Comparison of ENCODE assay signal across 9 cellular contexts in the genomic region with DNA sequence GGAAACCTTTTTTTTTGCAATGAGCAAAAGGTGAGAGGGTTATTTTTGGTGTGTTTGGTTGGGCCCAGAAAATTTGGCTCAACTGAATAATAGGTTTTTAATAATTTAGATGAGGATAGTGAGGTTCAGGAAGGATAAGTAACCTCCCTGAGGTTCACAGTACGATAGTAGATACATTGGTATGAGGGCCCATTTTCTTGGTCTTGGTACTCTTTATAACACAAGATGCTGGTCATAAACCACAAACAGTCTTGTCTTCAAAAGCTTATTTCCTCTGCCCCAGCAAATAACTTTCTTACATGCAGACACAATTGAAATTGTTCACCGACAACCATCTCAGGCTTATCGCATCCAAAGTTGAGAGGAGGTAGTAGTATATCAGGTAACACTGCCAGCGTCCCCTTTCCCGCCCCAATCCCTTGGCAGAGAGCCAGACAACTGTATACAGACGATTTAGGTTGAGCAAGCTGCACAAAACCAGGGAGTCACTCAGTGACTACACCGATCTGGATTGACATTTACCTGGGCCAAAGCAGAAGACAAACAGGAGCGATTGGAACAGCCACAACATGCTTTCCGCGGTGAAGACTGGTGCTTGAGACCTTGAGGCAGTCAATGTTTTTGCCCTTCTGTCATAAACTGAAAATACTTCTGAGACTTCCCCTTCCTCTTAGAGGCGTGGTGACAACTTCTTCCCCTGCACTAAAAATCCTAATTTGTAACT. TPM values are rescaled to one million over a fixed set of nuclear protein-coding genes. Genes with fewer than 3 reads are reported as not detected.
DNase-seq lines count a peak whose midpoint lies in the region; ATAC-seq, FAIRE-seq and TF ChIP-seq lines count a peak whose summit lies in the region.
"Had no signal": no experiment of that assay in that cellular context is flagged by ENCODE, and none has a peak within 500 bp of the region (broad histone marks: within the 10 kb centered on the region; RNA-seq: fewer than 3 reads in every experiment).

A gene (minus strand): TSS at position 634 of the 724 bp plus-strand sequence. CDS start 63 bp downstream, at position 571.

- no peaks in the 10 kb centered on the region for H4K20me1 ChIP-seq in K562 (replicated peaks; ENCODE audit: control insufficient read depth, insufficient read depth, low read length)

- H3K4me1 ChIP-seq in K562 (replicated peaks in 1 of 2; ENCODE audit: control insufficient read depth in 2 of 2, insufficient read depth in 2 of 2, low read length in 2 of 2), result peaks cover 4 to 24% of the 10 kb centered on the region in 2 experiments; a peak in 4 of 5 replicates
- peaks cover 0 to 13% (median 0%) of the 10 kb centered on the region in 4 donors for H3K4me1 ChIP-seq in transverse colon
- H3K4me1 ChIP-seq in kidney (ENCODE audit: control insufficient read depth in 1 of 2, insufficient read depth in 1 of 2, low read depth in 1 of 2, low read length in 2 of 2), result no peaks in the 10 kb centered on the region

- no peaks in the 10 kb centered on the region for H3K36me3 ChIP-seq in K562 (ENCODE audit: control insufficient read depth, insufficient read depth, low read length)
- H3K36me3 ChIP-seq in transverse colon, result no peaks in the 10 kb centered on the region
- no peaks in the 10 kb centered on the region for H3K36me3 ChIP-seq in kidney (ENCODE audit: control insufficient read depth in 1 of 2, insufficient read depth in 2 of 2, low read length in 2 of 2)

- FAIRE-seq in K562 (lab: Jason Lieb, UNC) (peak; percentile 79), kidney (lab: Jason Lieb, UNC) (no peak)

- TF ChIP-seq POLR2A in Raji (IDR thresholded peaks at IDR 0.05; ENCODE audit: insufficient read depth, low read depth, low read length) (peak; percentile 91), K562 (conservative IDR thresholded peaks at IDR 0.05) (no peak), transverse colon (IDR thresholded peaks at IDR 0.05) (peak; percentile 35)

- peak within 1 kb of the TSS; percentile 96 for H2AFZ ChIP-seq in K562 (ENCODE audit: low read depth, low read length)

- intact Hi-C loops in K562 (cut with micrococcal nuclease) (no loop called here), transverse colon (cut with DNase I; ENCODE audit: low total_unique reads) (no loop called here), kidney (cut with DNase I) (no loop called here), dorsolateral prefrontal cortex (cut with DNase I) (no loop called here)

- TF ChIP-seq EP300 in K562 (IDR thresholded peaks at IDR 0.05; ENCODE audit: low read length), result peak; percentile 15; the same call in 1 of the 2 replicates
- no peak for TF ChIP-seq EP300 in transverse colon (IDR thresholded peaks at IDR 0.05; ENCODE audit: low read depth)

- peak within 1 kb of the TSS; percentile 62 for H3K4me2 ChIP-seq in K562 (ENCODE audit: insufficient read depth, low read length)

- in situ Hi-C loops in K562 (cut with MboI) (no loop called here), transverse colon (cut with MboI; ENCODE audit: low pct_ligation_motif_present in 1 of 4, low pct_unique_long_range_greater_than_20kb in 1 of 4, low sequenced_read_pairs in 3 of 4) (no loop called here)

- H3K27me3 ChIP-seq in K562 (ENCODE audit: control insufficient read depth in 2 of 2, insufficient read depth in 2 of 2, low read length in 2 of 2) (no peaks in the 10 kb centered on the region), transverse colon (no peaks in the 10 kb centered on the region), dorsolateral prefrontal cortex (no peaks in the 10 kb centered on the region)

- peak; percentile 80 for ATAC-seq in K562
- no peak for ATAC-seq in GM19035 (IDR thresholded peaks at IDR 0.05; ENCODE audit: unreplicated experiment)

- CTCF ChIA-PET in K562 (lab: Yijun Ruan, JAX; ENCODE audit: low intra/inter-chr PET ratio), result no interaction called here

- no peak for TF ChIP-seq CTCF in K562 (IDR thresholded peaks at IDR 0.05 in 2 of 3, conservative IDR thresholded peaks at IDR 0.05 in 1 of 3; ENCODE audit: insufficient read depth in 2 of 3, low read depth in 1 of 3, low read length in 3 of 3)
- TF ChIP-seq CTCF in transverse colon (IDR thresholded peaks at IDR 0.05), result no peak
- TF ChIP-seq CTCF in kidney (IDR thresholded peaks at IDR 0.05; ENCODE audit: borderline replicate concordance, extremely low read depth, insufficient read depth), result no peak
- TF ChIP-seq CTCF in dorsolateral prefrontal cortex (IDR thresholded peaks at IDR 0.05 in 54 of 56, conservative IDR thresholded peaks at IDR 0.05 in 2 of 56; ENCODE audit: low read depth in 1 of 56, partially characterized antibody in 56 of 56), result no peak

- no peaks in the 10 kb centered on the region for H3K79me2 ChIP-seq in K562 (ENCODE audit: control insufficient read depth, insufficient read depth, low read length)

- H3K27ac ChIP-seq in K562 (ENCODE audit: extremely low read depth, low read depth, low read length) (peak within 1 kb of the TSS; percentile 57), transverse colon (peak within 1 kb of the TSS; percentile 21 to 62 (median 40)), kidney (ENCODE audit: low read depth in 2 of 2, low read length in 2 of 2) (no peak within 1 kb of the TSS), dorsolateral prefrontal cortex (no peak within 1 kb of the TSS)

- DNase-seq in NOMO-1 (lab: John Stamatoyannopoulos, UW; ENCODE audit: unreplicated experiment in 2 of 2) (peak; percentile 15 to 22), NOMO-1 treated with dmso at 0.1 percent for 144 hours (lab: John Stamatoyannopoulos, UW; ENCODE audit: unreplicated experiment) (no peak), K562 (ENCODE audit: extremely low read depth in 1 of 4, low spot score in 3 of 4) (peak in 3 of 4 experiments; percentile 27 to 84 (median 45)), transverse colon (peak; percentile 27), kidney (no peak), dorsolateral prefrontal cortex (no peak)

- TF ChIP-seq RAD21 in K562 (CRISPR knock-in tag; conservative IDR thresholded peaks at IDR 0.05 in 1 of 2, IDR thresholded peaks at IDR 0.05 in 1 of 2), result no peak

- no peak within 1 kb of the TSS for H3K4me3 ChIP-seq in K562
- H3K4me3 ChIP-seq in transverse colon, result peak within 1 kb of the TSS in 2 of 4 donors; percentile 16 to 28
- peak within 1 kb of the TSS in 1 of 2 donors; percentile 40 for H3K4me3 ChIP-seq in kidney (ENCODE audit: low read length in 2 of 2)
- H3K4me3 ChIP-seq in dorsolateral prefrontal cortex, result no peak within 1 kb of the TSS

- POLR2A ChIA-PET in K562 (lab: Yijun Ruan, JAX), result no interaction called here

- H3K9me3 ChIP-seq in K562 (replicated peaks; ENCODE audit: control insufficient read depth, insufficient read depth, low read depth, low read length), result no peaks in the 10 kb centered on the region
- no peaks in the 10 kb centered on the region for H3K9me3 ChIP-seq in transverse colon
- H3K9me3 ChIP-seq in kidney (ENCODE audit: control insufficient read depth in 1 of 2, low read length in 2 of 2), result no peaks in the 10 kb centered on the region

- no peaks in the 10 kb centered on the region for H3K9me1 ChIP-seq in K562 (ENCODE audit: control insufficient read depth, insufficient read depth, low read length)

- no TSS peak for BruUV-seq in K562 (replicated peaks; lab: Mats Ljungman, UMichigan)

- peak within 1 kb of the TSS; percentile 50 to 73; a peak in 3 of 4 replicates for H3K9ac ChIP-seq in K562 (ENCODE audit: insufficient read depth in 1 of 2, low read depth in 2 of 2, low read length in 2 of 2)
- no peak within 1 kb of the TSS for H3K9ac ChIP-seq in kidney (ENCODE audit: low read length in 2 of 2)

- WGBS in K562 (ENCODE audit: insufficient coverage, low coverage, missing lambda C conversion rate), result 6% methylated on average over 11 of the region's 11 CpGs
- 38 to 51% methylated on average over 1 to 11 of the region's 11 CpGs for WGBS in transverse colon (ENCODE audit: low coverage in 1 of 2), 2 donors

TF ChIP-seq in K562, 482 proteins besides CTCF, POLR2A, EP300 and RAD21 (continues in another document):
- no peak for TF ChIP-seq TFAM (CRISPR knock-in tag; conservative IDR thresholded peaks at IDR 0.05)
- TF ChIP-seq NR2C2 (CRISPR knock-in tag; IDR thresholded peaks at IDR 0.05), result no peak
- no peak for TF ChIP-seq NR2C2 (tag; IDR thresholded peaks at IDR 0.05)
- TF ChIP-seq, protein P1, sequence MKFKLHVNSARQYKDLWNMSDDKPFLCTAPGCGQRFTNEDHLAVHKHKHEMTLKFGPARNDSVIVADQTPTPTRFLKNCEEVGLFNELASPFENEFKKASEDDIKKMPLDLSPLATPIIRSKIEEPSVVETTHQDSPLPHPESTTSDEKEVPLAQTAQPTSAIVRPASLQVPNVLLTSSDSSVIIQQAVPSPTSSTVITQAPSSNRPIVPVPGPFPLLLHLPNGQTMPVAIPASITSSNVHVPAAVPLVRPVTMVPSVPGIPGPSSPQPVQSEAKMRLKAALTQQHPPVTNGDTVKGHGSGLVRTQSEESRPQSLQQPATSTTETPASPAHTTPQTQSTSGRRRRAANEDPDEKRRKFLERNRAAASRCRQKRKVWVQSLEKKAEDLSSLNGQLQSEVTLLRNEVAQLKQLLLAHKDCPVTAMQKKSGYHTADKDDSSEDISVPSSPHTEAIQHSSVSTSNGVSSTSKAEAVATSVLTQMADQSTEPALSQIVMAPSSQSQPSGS (CRISPR knock-in tag; IDR thresholded peaks at IDR 0.05), result no peak
- no peak for TF ChIP-seq HLTF (IDR thresholded peaks at IDR 0.05)
- no peak for TF ChIP-seq XRCC5 (IDR thresholded peaks at IDR 0.05; ENCODE audit: low read depth, low read length)
- TF ChIP-seq MIER1 (IDR thresholded peaks at IDR 0.05; ENCODE audit: low read depth), result no peak

RNA-seq across cellular contexts. Expression of the gene that starts here (rescaled TPM):
- 0.33 and 0.60 TPM in 2 replicates for total RNA-seq in K562 (2011; cell fraction: chromatin; rRNA removed; ENCODE audit: low replicate concordance)
- 0.66 and 0.67 TPM in 2 replicates for total RNA-seq in K562 (2011; cell fraction: nucleolus; rRNA removed)
- 1.1 and 1.5 TPM in 2 replicates for total RNA-seq in K562 (2011; cell fraction: nucleoplasm; rRNA removed)
- total RNA-seq in K562 (2014; rRNA removed), result 0.94 and 1.1 TPM in 2 replicates
- total RNA-seq in K562 (2014; rRNA removed; fragmentation: Illumina TruSeq; extraction: Trizol), result 1.8 and 2.0 TPM in 2 replicates
- total RNA-seq in K562 (2015; rRNA removed; fragmentation: Illumina TruSeq; extraction: Trizol), result 3.9 and 4.8 TPM in 2 replicates
- 0.87 and 1.0 TPM in 2 replicates for total RNA-seq in K562 (2021)
- 0.70 and 0.77 TPM in 2 replicates for polyA plus RNA-seq in K562 (2011; rRNA removed)
- 0.43 and 0.80 TPM in 2 replicates for polyA plus RNA-seq in K562 (2011; cell fraction: cytosol; rRNA removed)
- 0.27 and 0.38 TPM in 2 replicates for polyA plus RNA-seq in K562 (2011; cell fraction: nucleus; rRNA removed)
- polyA plus RNA-seq in K562 (2012), result 3.0 and 10.1 TPM in 2 replicates
- 2.0 and 2.9 TPM in 2 replicates for polyA plus RNA-seq in K562 (2014; fragmentation: Illumina TruSeq; extraction: Trizol)
- 1 to 10 TPM in 1 of 2 experiments, under 1 TPM in 1; 0.56 to 1.7 TPM for polyA plus RNA-seq in K562 (2014; fragmentation: Nextera tagmentation; extraction: Ambion mirVana)
- polyA plus RNA-seq in K562 (2014; rRNA removed), result 0.90 and 1.6 TPM in 2 replicates
- polyA minus RNA-seq in K562 (2011; rRNA and poly(A)+ RNA removed), result 0.84 and 1.5 TPM in 2 replicates
- 0.73 TPM in 1 of 2 replicates, not detected in the other for polyA minus RNA-seq in K562 (2011; cell fraction: cytosol; rRNA and poly(A)+ RNA removed)
- 0.22 and 0.27 TPM in 2 replicates for polyA minus RNA-seq in K562 (2011; cell fraction: nucleus; rRNA and poly(A)+ RNA removed)
- total RNA-seq in transverse colon, result 1 to 10 TPM in 2 of 4 donors, under 1 TPM in 1, not detected in 1; 0.60 to 6.7 (median 2.3) TPM
- total RNA-seq in kidney, result 5.5 TPM
- polyA plus RNA-seq in kidney (ENCODE audit: insufficient read depth, low read depth, low replicate concordance), result not detected
- under 1 TPM in 25 of 120 experiments, not detected in 95; 0.12 to 0.83 (median 0.24) TPM for total RNA-seq in dorsolateral prefrontal cortex
- total RNA-seq: kidney epithelial cell had no signal

Comparison
In these comparisons a context has a peak if more than half of its experiments do, and no peak if none do; other contexts are left out.
1. DNase-seq: peak in NOMO-1 (2 of 2), K562 (3 of 4) and transverse colon (single experiment); none in NOMO-1 treated with dmso at 0.1 percent for 144 hours (single experiment), kidney (single experiment) and dorsolateral prefrontal cortex (0 of 10).
2. H3K27ac ChIP-seq: peak in K562 (single experiment) and transverse colon (4 of 4); none in kidney (0 of 2) and dorsolateral prefrontal cortex (0 of 59).
3. H3K9ac ChIP-seq: peak in K562 (2 of 2); none in kidney (0 of 2).